ENCODE assay signal across 8 cellular contexts in the genomic region with DNA sequence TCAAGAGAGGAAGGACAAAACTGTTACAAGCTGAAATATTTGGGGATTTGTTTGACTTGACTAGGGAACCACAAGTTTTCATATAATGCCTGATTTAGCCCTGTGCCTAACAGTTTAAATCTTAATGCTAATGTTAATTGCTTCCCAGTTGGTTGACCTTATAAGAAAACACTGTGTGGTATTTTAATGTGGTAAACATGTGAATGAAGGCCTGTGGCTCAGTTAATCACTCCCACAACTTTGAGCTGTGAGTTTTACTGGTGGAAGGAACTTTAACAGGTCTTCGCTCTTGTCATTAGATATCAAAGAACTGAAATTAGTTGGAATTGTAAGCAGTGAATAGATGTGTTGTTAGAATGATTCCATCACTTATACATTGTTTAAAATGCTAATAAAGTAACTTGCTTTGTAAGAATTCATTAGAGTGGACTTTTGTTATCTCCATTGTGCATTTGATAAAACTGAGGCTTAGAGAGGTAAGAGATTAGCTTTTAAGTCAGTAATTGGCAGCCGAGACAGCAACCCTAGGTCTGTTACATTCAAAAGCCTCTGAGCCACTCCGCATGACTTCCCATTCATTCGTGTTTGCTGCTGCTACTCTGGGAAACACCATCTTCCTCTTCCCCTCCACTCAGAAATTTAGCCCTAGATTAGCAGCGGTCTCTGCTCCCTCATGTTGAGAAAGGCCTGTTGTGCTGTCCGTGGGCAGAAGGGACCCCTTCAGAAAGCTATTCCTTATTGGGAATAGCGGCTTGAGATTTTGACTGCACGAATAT. TPM values are rescaled to one million over a fixed set of nuclear protein-coding genes. Genes with fewer than 3 reads are reported as not detected.
DNase-seq lines count a peak whose midpoint lies in the region; TF ChIP-seq lines count a peak whose summit lies in the region.

No MANE protein-coding gene starts in this region.

- no peak overlapping the region for H2AK5ac ChIP-seq in H9 (ENCODE audit: insufficient read length, low read length)

- no peaks in the 10 kb centered on the region for H3K9me3 Mint-ChIP-seq in H9

- H3K27ac ChIP-seq in H9 (ENCODE audit: insufficient read length, low read depth, low read length): no peak overlapping the region
- H3K27ac ChIP-seq in OCI-LY1 (ENCODE audit: low read depth, low read length, poor library complexity, severe bottlenecking): peak overlapping the region; percentile 59

- no peak overlapping the region for H4K8ac ChIP-seq in H9 (replicated peaks; ENCODE audit: insufficient read length, low read depth, low read length)

- no peak overlapping the region for H3K56ac ChIP-seq in H9 (ENCODE audit: insufficient read length, low read depth, low read length)

- no peak overlapping the region for H3T11ph ChIP-seq in H9 (ENCODE audit: low read length)

- peak overlapping the region; percentile 97 to 99 (median 98) for H3K27ac Mint-ChIP-seq in H9

- H3K23ac ChIP-seq in H9 (ENCODE audit: insufficient read length, low read depth, low read length): no peak overlapping the region

- H3K4me1 ChIP-seq in H9 (ENCODE audit: insufficient read depth, low read length) (no peaks in the 10 kb centered on the region), OCI-LY1 (ENCODE audit: insufficient read depth, low read length, severe bottlenecking) (peaks cover 35% of the 10 kb centered on the region)

- peak overlapping the region; percentile 80 to 95 for H3K4me3 Mint-ChIP-seq in H9

- H4K5ac ChIP-seq in H9 (ENCODE audit: insufficient read length, low read depth, low read length): no peak overlapping the region

- H3K4ac ChIP-seq in H9 (ENCODE audit: low read depth, low read length): no peak overlapping the region

- H4K91ac ChIP-seq in H9 (ENCODE audit: insufficient read length, low read depth, low read length): no peak overlapping the region

- no CpG with 5 or more reads among the region's 8 CpGs for WGBS in H9 (ENCODE audit: extremely low coverage, insufficient read length, low lambda C conversion rate)

- no peak overlapping the region for H3K18ac ChIP-seq in H9 (ENCODE audit: insufficient read length, low read depth, low read length)

- peaks cover 25% of the 10 kb centered on the region for H3K36me3 ChIP-seq in OCI-LY1 (ENCODE audit: insufficient read depth, low read length)

- H2AFZ ChIP-seq in H9 (ENCODE audit: low read length): no peak overlapping the region
- H2AFZ ChIP-seq in OCI-LY1 (ENCODE audit: low read length): no peak overlapping the region

- DNase-seq in CD1c-positive myeloid dendritic cell (ENCODE audit: extremely low spot score) (peak; percentile 64), H9 (no peak), choroid plexus epithelial cell (ENCODE audit: low read depth) (peak; percentile 39), midbrain (lab: John Stamatoyannopoulos, UW) (peak; percentile 3), SKM-1 (lab: John Stamatoyannopoulos, UW; ENCODE audit: unreplicated experiment) (no peak), activated gamma-delta T cell (lab: John Stamatoyannopoulos, UW) (no peak), NCI-H226 (no peak)

- H2BK20ac ChIP-seq in H9 (ENCODE audit: low read depth, low read length, poor library complexity, severe bottlenecking): no peak overlapping the region

- no peak overlapping the region for H3K14ac ChIP-seq in H9 (ENCODE audit: insufficient read depth, low read length)

- H3K79me2 ChIP-seq in H9 (ENCODE audit: insufficient read depth, low read length) (peaks cover 12% of the 10 kb centered on the region; the same call in 1 of the 2 replicates), OCI-LY1 (ENCODE audit: insufficient read depth, low read length) (peaks cover 37% of the 10 kb centered on the region)

- no peak overlapping the region for H2BK120ac ChIP-seq in H9 (ENCODE audit: low read depth, low read length, poor library complexity, severe bottlenecking)

- no peak overlapping the region for H2BK12ac ChIP-seq in H9 (ENCODE audit: insufficient read length, low read depth, low read length)

- H2BK15ac ChIP-seq in H9 (ENCODE audit: low read depth, low read length): no peak overlapping the region

- peaks cover 21 to 22% of the 10 kb centered on the region in 2 experiments for H3K4me1 Mint-ChIP-seq in H9

- H3K79me1 ChIP-seq in H9 (ENCODE audit: insufficient read depth, low read depth, low read length, poor library complexity, severe bottlenecking): peaks cover 3% of the 10 kb centered on the region

- no peaks in the 10 kb centered on the region; the same call in 1 of the 2 replicates for H3F3A ChIP-seq in OCI-LY1 (ENCODE audit: insufficient read depth, low read length)

- H3K27me3 Mint-ChIP-seq in H9 (ENCODE audit: low read depth): no peaks in the 10 kb centered on the region

- H3K4me3 ChIP-seq in OCI-LY1 (ENCODE audit: low read depth, low read length, poor library complexity, severe bottlenecking) (peak overlapping the region; percentile 88), choroid plexus epithelial cell (ENCODE audit: low read depth, low read length) (peak overlapping the region; percentile 95)

- TF ChIP-seq CTCF in H9 (conservative IDR thresholded peaks at IDR 0.05) (no peak), OCI-LY1 (IDR thresholded peaks at IDR 0.05; ENCODE audit: low read length) (no peak), choroid plexus epithelial cell (conservative IDR thresholded peaks at IDR 0.05; ENCODE audit: low read depth, low read length) (no peak)

- no peaks in the 10 kb centered on the region for H3K9me2 ChIP-seq in OCI-LY1 (ENCODE audit: low read depth, low read length)

- peaks cover 10 to 37% (median 31%) of the 10 kb centered on the region in 3 experiments for H3K36me3 Mint-ChIP-seq in H9 (ENCODE audit: insufficient read depth in 1 of 3, low read depth in 3 of 3)

- H3K4me2 ChIP-seq in H9 (ENCODE audit: insufficient read depth, insufficient read length, low read length) (peak overlapping the region; percentile 96), OCI-LY1 (ENCODE audit: low read length) (peak overlapping the region; percentile 76)

- H3K23me2 ChIP-seq in H9 (ENCODE audit: insufficient read length, low read depth, low read length, poor library complexity, severe bottlenecking): peaks cover 12% of the 10 kb centered on the region

- no peak overlapping the region for H2BK5ac ChIP-seq in H9 (ENCODE audit: insufficient read length, low read length)

- peak overlapping the region; percentile 58 for H3K9ac ChIP-seq in H9 (ENCODE audit: extremely low read depth, insufficient read length, low read length)
- H3K9ac ChIP-seq in OCI-LY1 (ENCODE audit: low read length): peak overlapping the region; percentile 96

- H3K9me3 ChIP-seq in H9 (ENCODE audit: control insufficient read depth, low read depth, low read length) (no peaks in the 10 kb centered on the region), OCI-LY1 (ENCODE audit: low read length) (no peaks in the 10 kb centered on the region)

- H3K27me3 ChIP-seq in H9 (ENCODE audit: insufficient read depth, low read length): no peaks in the 10 kb centered on the region
- H3K27me3 ChIP-seq in OCI-LY1 (ENCODE audit: insufficient read depth, low read length): no peaks in the 10 kb centered on the region

- H4K20me1 ChIP-seq in H9 (ENCODE audit: control insufficient read depth, insufficient read depth, insufficient read length) (no peaks in the 10 kb centered on the region), OCI-LY1 (ENCODE audit: insufficient read depth, low read length) (no peaks in the 10 kb centered on the region)

RNA-seq across cellular contexts. Expression of a gene that starts 1.0 kb away (rescaled TPM):
- 21.4 and 23.6 TPM in 2 replicates for total RNA-seq in H9 (2021)

RNA-seq across cellular contexts. Expression of a gene that starts 46.7 kb away (rescaled TPM):
- 130 and 132 TPM in 2 replicates for total RNA-seq in H9 (2021)

Comparison
In these comparisons a context has a peak if more than half of its experiments do, and no peak if none do; other contexts are left out.
1. DNase-seq: peak in CD1c-positive myeloid dendritic cell (single experiment), choroid plexus epithelial cell (single experiment) and midbrain (single experiment); none in H9 (single experiment), SKM-1 (single experiment), activated gamma-delta T cell (single experiment) and NCI-H226 (single experiment).